In the genomic region with DNA sequence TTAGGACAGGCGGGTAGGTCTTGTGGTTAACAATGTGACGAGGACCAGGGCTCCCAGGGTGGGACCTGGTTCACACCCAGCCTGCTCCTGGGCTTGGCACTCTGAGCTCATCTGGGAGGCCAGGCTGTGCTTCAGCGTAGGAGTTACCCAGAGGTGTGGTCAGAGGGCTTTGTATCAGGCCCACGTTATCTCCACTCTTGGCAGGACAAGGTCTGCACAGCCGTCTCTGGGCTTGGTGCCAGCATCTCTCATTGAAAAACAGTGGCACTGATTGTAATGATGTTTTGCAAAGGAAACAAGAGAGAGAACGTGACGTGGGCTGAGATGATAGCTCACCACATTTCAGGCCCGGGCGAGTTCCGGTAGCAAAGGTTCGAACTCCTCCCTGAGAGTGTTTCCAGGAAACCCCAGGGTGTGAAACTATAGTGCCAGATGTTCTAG, we compare ENCODE assay signal across 8 cellular contexts.
DNase-seq lines count a peak whose midpoint lies in the region; ATAC-seq and TF ChIP-seq lines count a peak whose summit lies in the region.

No MANE protein-coding gene starts in this region.

- in situ Hi-C loops in ACHN (cut with HindIII; ENCODE audit: low pct_ligation_motif_present, low pct_unique_long_range_greater_than_20kb, low sequenced_read_pairs) = no loop called here

- ATAC-seq in HG03025 (IDR thresholded peaks at IDR 0.05; ENCODE audit: low FRiP score, unreplicated experiment) = peak; percentile 64

- peak; percentile 97 for DNase-seq in COR-L47 (lab: John Stamatoyannopoulos, UW)
- peak; percentile 74 for DNase-seq in activated effector memory CD4-positive, alpha-beta T cell treated with Interleukin-2 at 50 U/mL for 16 hours
- peak; percentile 96 for DNase-seq in glomerular endothelial cell (ENCODE audit: extremely low read depth, low read depth, low spot score)
- peak; percentile 88 for DNase-seq in spleen
- DNase-seq in osteocyte (ENCODE audit: extremely low spot score, unreplicated experiment) = no peak
- DNase-seq in ACHN = no peak

- no peak for TF ChIP-seq CTCF in spleen (IDR thresholded peaks at IDR 0.05 in 8 of 11, conservative IDR thresholded peaks at IDR 0.05 in 3 of 11)
- no peak for TF ChIP-seq CTCF in osteocyte (IDR thresholded peaks at IDR 0.05)

- H3K4me3 Mint-ChIP-seq in osteocyte (ENCODE audit: unreplicated experiment) = no peak overlapping the region

- peaks cover 0 to 4% (median 0%) of the 10 kb centered on the region in 8 donors for H3K9me3 ChIP-seq in spleen

- H3K4me1 Mint-ChIP-seq in osteocyte (ENCODE audit: unreplicated experiment) = peaks cover 2% of the 10 kb centered on the region

- H3K36me3 ChIP-seq in spleen = no peaks in the 10 kb centered on the region

- TF ChIP-seq POLR2A in spleen (IDR thresholded peaks at IDR 0.05) = no peak

- H3K36me3 Mint-ChIP-seq in osteocyte (ENCODE audit: unreplicated experiment) = no peaks in the 10 kb centered on the region

- peaks cover 7% of the 10 kb centered on the region for H3K27me3 Mint-ChIP-seq in osteocyte (ENCODE audit: unreplicated experiment)

- intact Hi-C loops in spleen (cut with DNase I; ENCODE audit: low total_unique reads) = no loop called here

- no peaks in the 10 kb centered on the region for H3K27me3 ChIP-seq in spleen (replicated peaks in 1 of 7)

- H3K27ac ChIP-seq in spleen = peak overlapping the region; percentile 34 to 87 (median 74)

- peaks cover 0 to 24% (median 15%) of the 10 kb centered on the region in 6 donors for H3K4me1 ChIP-seq in spleen

- H3K9me3 Mint-ChIP-seq in osteocyte (ENCODE audit: unreplicated experiment) = peaks cover 11% of the 10 kb centered on the region

- H3K27ac Mint-ChIP-seq in osteocyte (ENCODE audit: unreplicated experiment) = no peak overlapping the region

- no peak overlapping the region for H3K4me3 ChIP-seq in spleen

- 12 to 25% (median 14%) methylated on average over 11 of the region's 11 CpGs for WGBS in spleen, 5 donors

TF ChIP-seq in PFSK-1, 5 proteins besides CTCF, POLR2A, EP300 and RAD21:
- peak; percentile 11 for TF ChIP-seq FOXP2 (optimal IDR thresholded peaks at IDR 0.05; ENCODE audit: borderline replicate concordance, extremely low read depth, extremely low read length, insufficient read depth)
- TF ChIP-seq POLR2AphosphoS5 (IDR thresholded peaks at IDR 0.05; ENCODE audit: low read depth, low read length) = no peak
- TF ChIP-seq SIN3A (IDR thresholded peaks at IDR 0.05; ENCODE audit: borderline replicate concordance, insufficient read depth, low read length) = no peak
- TF ChIP-seq, protein P1, sequence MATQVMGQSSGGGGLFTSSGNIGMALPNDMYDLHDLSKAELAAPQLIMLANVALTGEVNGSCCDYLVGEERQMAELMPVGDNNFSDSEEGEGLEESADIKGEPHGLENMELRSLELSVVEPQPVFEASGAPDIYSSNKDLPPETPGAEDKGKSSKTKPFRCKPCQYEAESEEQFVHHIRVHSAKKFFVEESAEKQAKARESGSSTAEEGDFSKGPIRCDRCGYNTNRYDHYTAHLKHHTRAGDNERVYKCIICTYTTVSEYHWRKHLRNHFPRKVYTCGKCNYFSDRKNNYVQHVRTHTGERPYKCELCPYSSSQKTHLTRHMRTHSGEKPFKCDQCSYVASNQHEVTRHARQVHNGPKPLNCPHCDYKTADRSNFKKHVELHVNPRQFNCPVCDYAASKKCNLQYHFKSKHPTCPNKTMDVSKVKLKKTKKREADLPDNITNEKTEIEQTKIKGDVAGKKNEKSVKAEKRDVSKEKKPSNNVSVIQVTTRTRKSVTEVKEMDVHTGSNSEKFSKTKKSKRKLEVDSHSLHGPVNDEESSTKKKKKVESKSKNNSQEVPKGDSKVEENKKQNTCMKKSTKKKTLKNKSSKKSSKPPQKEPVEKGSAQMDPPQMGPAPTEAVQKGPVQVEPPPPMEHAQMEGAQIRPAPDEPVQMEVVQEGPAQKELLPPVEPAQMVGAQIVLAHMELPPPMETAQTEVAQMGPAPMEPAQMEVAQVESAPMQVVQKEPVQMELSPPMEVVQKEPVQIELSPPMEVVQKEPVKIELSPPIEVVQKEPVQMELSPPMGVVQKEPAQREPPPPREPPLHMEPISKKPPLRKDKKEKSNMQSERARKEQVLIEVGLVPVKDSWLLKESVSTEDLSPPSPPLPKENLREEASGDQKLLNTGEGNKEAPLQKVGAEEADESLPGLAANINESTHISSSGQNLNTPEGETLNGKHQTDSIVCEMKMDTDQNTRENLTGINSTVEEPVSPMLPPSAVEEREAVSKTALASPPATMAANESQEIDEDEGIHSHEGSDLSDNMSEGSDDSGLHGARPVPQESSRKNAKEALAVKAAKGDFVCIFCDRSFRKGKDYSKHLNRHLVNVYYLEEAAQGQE (IDR thresholded peaks at IDR 0.05; ENCODE audit: insufficient read depth in 1 of 2, low read depth in 2 of 2, low read length in 2 of 2) = peak in 1 of 2 experiments; percentile 11; a peak in 1 of 4 replicates

Comparison
In these comparisons a context has a peak if more than half of its experiments do, and no peak if none do; other contexts are left out.
1. DNase-seq: peak in COR-L47 (single experiment), activated effector memory CD4-positive, alpha-beta T cell treated with Interleukin-2 at 50 U/mL for 16 hours (single experiment), glomerular endothelial cell (single experiment) and spleen (single experiment); none in osteocyte (single experiment) and ACHN (single experiment).